Comparison of ENCODE assay signal across 19 cellular contexts in the genomic region with DNA sequence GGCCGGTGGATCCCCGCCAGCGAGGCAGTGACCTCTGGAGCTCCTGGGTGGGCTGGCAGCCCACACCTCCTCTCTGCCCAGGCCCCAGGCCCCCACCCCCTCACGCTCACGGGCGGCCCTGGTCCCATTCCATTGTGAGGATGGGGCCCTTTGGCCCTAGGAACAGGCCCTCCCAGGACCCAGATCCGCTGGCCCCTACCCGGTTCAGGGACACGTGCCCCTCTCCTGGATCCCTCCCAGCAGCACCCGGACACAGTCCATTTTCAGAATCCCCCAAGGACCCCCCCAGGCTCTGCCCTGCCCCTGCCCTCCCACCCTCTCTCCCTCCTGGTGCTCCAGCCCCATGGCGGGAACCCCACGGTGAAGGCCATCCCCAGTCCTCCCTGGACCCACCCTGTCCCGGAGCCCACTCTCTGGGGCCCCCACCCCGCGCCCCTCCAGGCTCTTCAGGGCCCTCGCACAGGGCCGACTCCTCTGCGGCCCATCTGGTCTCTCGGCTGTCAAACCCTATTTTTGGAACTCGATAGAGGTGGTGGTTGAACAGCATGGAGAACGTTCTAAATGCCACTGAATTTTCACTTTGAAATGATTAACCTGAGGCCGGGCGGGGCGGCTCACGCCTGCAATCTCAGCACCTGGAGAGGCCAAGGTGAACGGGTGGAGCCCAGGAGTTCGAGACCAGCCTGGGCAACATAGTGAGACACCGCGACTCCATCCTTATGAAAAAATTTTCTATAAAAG. TPM values are rescaled to one million over a fixed set of nuclear protein-coding genes. Genes with fewer than 3 reads are reported as not detected.
DNase-seq lines count a peak whose midpoint lies in the region; ATAC-seq, FAIRE-seq and TF ChIP-seq lines count a peak whose summit lies in the region.
"Had no signal": no experiment of that assay in that cellular context is flagged by ENCODE, and none has a peak within 500 bp of the region (broad histone marks: within the 10 kb centered on the region; RNA-seq: fewer than 3 reads in every experiment).

No MANE protein-coding gene starts in this region.

- H2BK15ac ChIP-seq in H1 (ENCODE audit: low read length) = no peak overlapping the region

- intact Hi-C loops in heart left ventricle (cut with DNase I) (loop anchor here in 1 of 10 donors (5.0 kb wide), 1 partner anchor 34 kb away; no protein-coding TSS in a partner anchor), cardiac septum (cut with DNase I) (no loop called here)

- H3K27ac ChIP-seq in heart left ventricle (no peak overlapping the region), H1 (ENCODE audit: low read depth, low read length) (no peak overlapping the region; the same call in 1 of the 2 replicates), tibial nerve (peak overlapping the region in 3 of 4 donors; percentile 11 to 82 (median 77))
- H3K27ac ChIP-seq: A549 had no signal

- POLR2A ChIA-PET in H1 (lab: Charles Lee; ENCODE audit: partially characterized antibody) = interaction anchor here (0.7 to 1.2 kb wide), 3 partner anchors 11 to 29 kb away, joined by 3 to 6 read pairs (median 3); a partner anchor contains a TSS

- TF ChIP-seq EP300 in H1 (IDR thresholded peaks at IDR 0.05; ENCODE audit: borderline replicate concordance in 1 of 2, low read depth in 2 of 2, low read length in 2 of 2) (no peak), tibial nerve (IDR thresholded peaks at IDR 0.05) (no peak)

- H3K56ac ChIP-seq in H1 (replicated peaks; ENCODE audit: insufficient read length, low read depth, low read length) = no peak overlapping the region

- H4K5ac ChIP-seq in H1 (ENCODE audit: insufficient read length, low read depth, low read length) = peak overlapping the region; percentile 46

- TF ChIP-seq CTCF in heart left ventricle (IDR thresholded peaks at IDR 0.05) (no peak), H1 (IDR thresholded peaks at IDR 0.05; ENCODE audit: control extremely low read depth in 1 of 3, insufficient read depth in 1 of 3, low read depth in 1 of 3, low read length in 3 of 3) (no peak), tibial nerve (IDR thresholded peaks at IDR 0.05) (no peak)

- peak overlapping the region; percentile 93; the same call in 1 of the 2 replicates for H2BK5ac ChIP-seq in H1 (ENCODE audit: low read depth, low read length)

- peak overlapping the region; percentile 77 for H4K8ac ChIP-seq in H1 (ENCODE audit: extremely low read depth, insufficient read depth, low read length)

- ATAC-seq in heart left ventricle = peak in 1 of 4 donors; percentile 39

- TF ChIP-seq POLR2A in heart left ventricle (IDR thresholded peaks at IDR 0.05) = no peak
- no peak for TF ChIP-seq POLR2A in H1 (IDR thresholded peaks at IDR 0.05; ENCODE audit: control extremely low read depth in 1 of 2, low read depth in 2 of 2, low read length in 2 of 2)
- no peak for TF ChIP-seq POLR2A in tibial nerve (IDR thresholded peaks at IDR 0.05)

- H3K79me2 ChIP-seq in H1 (ENCODE audit: control insufficient read depth in 1 of 2, insufficient read depth in 2 of 2, low read length in 2 of 2) = no peaks in the 10 kb centered on the region

- H4K91ac ChIP-seq in H1 (replicated peaks; ENCODE audit: insufficient read length, low read length) = peak overlapping the region; percentile 100

- H3K36me3 ChIP-seq in heart left ventricle = peaks cover 0 to 4% (median 0%) of the 10 kb centered on the region in 9 donors
- no peaks in the 10 kb centered on the region for H3K36me3 ChIP-seq in H1 (ENCODE audit: control insufficient read depth in 2 of 4, insufficient read depth in 4 of 4, low read length in 3 of 4)
- no peaks in the 10 kb centered on the region for H3K36me3 ChIP-seq in tibial nerve

- DNase-seq in heart left ventricle (peak in 3 of 5 donors; percentile 1 to 53 (median 5)), cardiac septum (ENCODE audit: low spot score) (no peak), H1 (ENCODE audit: low read depth in 1 of 2, low spot score in 2 of 2) (no peak), mucosa of gallbladder (ENCODE audit: low spot score) (peak; percentile 60), tibial nerve (ENCODE audit: low spot score in 2 of 2) (no peak), A172 (ENCODE audit: low spot score) (no peak), DMS153 treated with DMSO at 0.1 percent for 48 hours (lab: John Stamatoyannopoulos, UW; ENCODE audit: unreplicated experiment) (no peak)
- no peak for DNase-seq in NK-92 treated with Interleukin-12 subunit alpha and Interleukin-12 subunit beta, amount 100 ng/mL, for 24 hours (lab: John Stamatoyannopoulos, UW)
- DNase-seq: activated gamma-delta T cell, GDM1, hypothalamus, NCI-H2081 treated with DMSO at 0.1 percent for 48 hours had no signal

- H2BK20ac ChIP-seq in H1 (ENCODE audit: low read length) = no peak overlapping the region; the same call in 1 of the 2 replicates

- no peak overlapping the region for H3K9ac ChIP-seq in H1 (replicated peaks in 1 of 4; ENCODE audit: extremely low read depth in 1 of 4, low read depth in 3 of 4, low read length in 3 of 4)

- H3K4me1 ChIP-seq in heart left ventricle (peaks cover 0 to 10% (median 0%) of the 10 kb centered on the region in 12 donors), H1 (replicated peaks in 1 of 4; ENCODE audit: control insufficient read depth in 3 of 4, insufficient read depth in 4 of 4, low read length in 3 of 4) (peaks cover 0 to 26% (median 18%) of the 10 kb centered on the region in 4 experiments; a peak in 6 of 7 replicates), tibial nerve (peaks cover 0 to 16% (median 0%) of the 10 kb centered on the region in 4 donors)
- H3K4me1 ChIP-seq: A549 had no signal

- H3K18ac ChIP-seq in H1 (ENCODE audit: extremely low read depth, low read length) = peak overlapping the region; percentile 81; the same call in 1 of the 2 replicates

- no peaks in the 10 kb centered on the region for H3K79me1 ChIP-seq in H1 (ENCODE audit: low read depth, low read length)

- no peak overlapping the region for H2AFZ ChIP-seq in H1 (ENCODE audit: low read length)

- no peak overlapping the region for H2BK12ac ChIP-seq in H1 (ENCODE audit: low read depth, low read length)

- no peaks in the 10 kb centered on the region for H3K23me2 ChIP-seq in H1 (ENCODE audit: low read depth, low read length)

- H2AK5ac ChIP-seq in H1 (ENCODE audit: low read depth, low read length) = no peak overlapping the region; the same call in 1 of the 2 replicates

- peak overlapping the region in 1 of 2 experiments; percentile 47; a peak in 1 of 4 replicates for H3K4me2 ChIP-seq in H1 (ENCODE audit: insufficient read depth in 1 of 2, low read depth in 2 of 2, low read length in 2 of 2)
- H3K4me2 ChIP-seq: A549 had no signal

- H3K23ac ChIP-seq in H1 (ENCODE audit: insufficient read length) = no peak overlapping the region

- no peak for TF ChIP-seq RAD21 in H1 (IDR thresholded peaks at IDR 0.05 in 1 of 2, conservative IDR thresholded peaks at IDR 0.05 in 1 of 2; ENCODE audit: low read depth in 2 of 2, low read length in 2 of 2)

- no peaks in the 10 kb centered on the region for H3K9me3 ChIP-seq in heart left ventricle
- H3K9me3 ChIP-seq in H1 (ENCODE audit: insufficient read depth in 2 of 2, low read depth in 1 of 2, low read length in 1 of 2) = no peaks in the 10 kb centered on the region
- H3K9me3 ChIP-seq in tibial nerve = no peaks in the 10 kb centered on the region
- H3K9me3 ChIP-seq: A549 had no signal

- H3K4me3 ChIP-seq in heart left ventricle (no peak overlapping the region), H1 (ENCODE audit: extremely low read depth in 1 of 4, insufficient read depth in 2 of 4, low read depth in 3 of 4, low read length in 4 of 4) (no peak overlapping the region; a peak in 1 of 8 replicates), tibial nerve (no peak overlapping the region)
- H3K4me3 ChIP-seq: A549 had no signal

- CTCF ChIA-PET in H1 (lab: Charles Lee; ENCODE audit: partially characterized antibody) = interaction anchor here (0.6 to 1.6 kb wide), 2 partner anchors 11 to 46 kb away, joined by 3 to 6 read pairs; no protein-coding TSS in a partner anchor

- H2BK120ac ChIP-seq in H1 (replicated peaks; ENCODE audit: low read depth, low read length) = peak overlapping the region; percentile 33

- FAIRE-seq in H1 (lab: Jason Lieb, UNC) = no peak
- FAIRE-seq: A549 had no signal

- no peaks in the 10 kb centered on the region for H4K20me1 ChIP-seq in H1 (replicated peaks in 1 of 2; ENCODE audit: control insufficient read depth in 1 of 2, insufficient read depth in 2 of 2, low read length in 2 of 2)

- 72 to 80% (median 73%) methylated on average over 29 of the region's 29 CpGs for WGBS in heart left ventricle, 4 donors
- 94% methylated on average over 19 of the region's 29 CpGs; no CpG with 5 or more reads in 1 of the 2 experiments for WGBS in H1 (ENCODE audit: extremely low coverage in 1 of 2, insufficient coverage in 1 of 2, insufficient read length in 1 of 2, insufficient replicate concordance in 2 of 2, low coverage in 1 of 2, low lambda C conversion rate in 2 of 2, missing lambda C conversion rate in 1 of 2), 2 experiments
- WGBS in tibial nerve, 2 donors = 69 to 70% methylated on average over 24 to 29 of the region's 29 CpGs

- peak overlapping the region; percentile 96 for H3K4ac ChIP-seq in H1 (replicated peaks; ENCODE audit: insufficient read length, low read depth, low read length)

- H3K27me3 ChIP-seq in heart left ventricle (peaks cover 0 to 6% (median 0%) of the 10 kb centered on the region in 9 donors), H1 (replicated peaks in 1 of 4; ENCODE audit: control insufficient read depth in 3 of 4, extremely low read depth in 1 of 4, insufficient read depth in 3 of 4, low read length in 3 of 4) (peaks cover 0 to 4% (median 0%) of the 10 kb centered on the region in 4 experiments; a peak in 2 of 7 replicates), tibial nerve (no peaks in the 10 kb centered on the region)

- no peak overlapping the region for H3K14ac ChIP-seq in H1 (ENCODE audit: insufficient read length)

RNA-seq across cellular contexts. Expression of a gene that starts 8.1 kb away (rescaled TPM):
- 10 to 100 TPM in 6 of 9 donors, 1 to 10 TPM in 3; 7.0 to 16.5 (median 12.0) TPM for total RNA-seq in heart left ventricle
- polyA plus RNA-seq in heart left ventricle = 10 to 100 TPM in 1 of 2 donors, 1 to 10 TPM in 1; 3.1 to 14.0 TPM
- total RNA-seq in cardiac septum = 12.5 TPM
- total RNA-seq in H1 (2021; fragmentation: NEBNext Ultra II Directional; extraction: Animal tissue kit (Norgen Biotek cat#: 25700)) = 5.4 and 5.8 TPM in 2 replicates
- 6.1 and 8.1 TPM in 2 replicates for polyA plus RNA-seq in H1 (2011; rRNA removed)
- 7.0 TPM for polyA plus RNA-seq in H1 (2011; cell fraction: cytosol; rRNA removed)
- polyA plus RNA-seq in H1 (2011; cell fraction: nucleus; rRNA removed) = 14.6 TPM
- polyA plus RNA-seq in H1 (2012, experiment 1 of 2) = 6.7 to 9.5 TPM (median 9.3 TPM) in 4 replicates
- polyA plus RNA-seq in H1 (2012, experiment 2 of 2) = 10.2 TPM
- polyA plus RNA-seq in H1 (2013, experiment 1 of 2) = 5.6 TPM
- 4.6 TPM for polyA plus RNA-seq in H1 (2013, experiment 2 of 2)
- polyA minus RNA-seq in H1 (2011; rRNA and poly(A)+ RNA removed) = 4.6 and 6.6 TPM in 2 replicates
- 6.6 TPM for polyA minus RNA-seq in H1 (2011; cell fraction: cytosol; rRNA and poly(A)+ RNA removed)
- 6.3 TPM for polyA minus RNA-seq in H1 (2011; cell fraction: nucleus; rRNA and poly(A)+ RNA removed)
- 52.4 TPM for total RNA-seq in mucosa of gallbladder
- total RNA-seq in tibial nerve = 10 to 100 TPM; 29.3 to 53.0 (median 39.6) TPM
- total RNA-seq in A172 (2014; rRNA removed; shearing (Covaris generic)) = 33.3 and 46.8 TPM in 2 replicates

RNA-seq across cellular contexts. Expression of a gene that starts 28.9 kb away (rescaled TPM):
- 1 to 10 TPM; 3.1 to 7.8 (median 6.5) TPM for total RNA-seq in heart left ventricle
- polyA plus RNA-seq in heart left ventricle = 1 to 10 TPM; 5.7 to 6.6 TPM
- 7.3 TPM for total RNA-seq in cardiac septum
- total RNA-seq in H1 (2021; fragmentation: NEBNext Ultra II Directional; extraction: Animal tissue kit (Norgen Biotek cat#: 25700)) = 7.9 and 9.0 TPM in 2 replicates
- 3.9 and 5.8 TPM in 2 replicates for polyA plus RNA-seq in H1 (2011; rRNA removed)
- polyA plus RNA-seq in H1 (2011; cell fraction: cytosol; rRNA removed) = 5.7 TPM
- 8.0 TPM for polyA plus RNA-seq in H1 (2011; cell fraction: nucleus; rRNA removed)
- polyA plus RNA-seq in H1 (2012, experiment 1 of 2) = 5.4 to 7.9 TPM (median 6.1 TPM) in 4 replicates
- polyA plus RNA-seq in H1 (2012, experiment 2 of 2) = 3.6 TPM
- polyA plus RNA-seq in H1 (2013, experiment 1 of 2) = 7.3 TPM
- polyA plus RNA-seq in H1 (2013, experiment 2 of 2) = 7.1 TPM
- 4.2 and 7.6 TPM in 2 replicates for polyA minus RNA-seq in H1 (2011; rRNA and poly(A)+ RNA removed)
- 3.3 TPM for polyA minus RNA-seq in H1 (2011; cell fraction: cytosol; rRNA and poly(A)+ RNA removed)
- 13.6 TPM for polyA minus RNA-seq in H1 (2011; cell fraction: nucleus; rRNA and poly(A)+ RNA removed)
- total RNA-seq in mucosa of gallbladder = 12.1 TPM
- total RNA-seq in tibial nerve = 10 to 100 TPM; 10.8 to 21.3 (median 11.2) TPM
- 5.2 and 8.8 TPM in 2 replicates for total RNA-seq in A172 (2014; rRNA removed; shearing (Covaris generic))

RNA-seq across cellular contexts. Expression of a gene that starts 36.6 kb away (rescaled TPM):
- not detected for total RNA-seq in heart left ventricle
- polyA plus RNA-seq in heart left ventricle = not detected
- not detected for total RNA-seq in cardiac septum
- not detected in 2 replicates for total RNA-seq in H1 (2021; fragmentation: NEBNext Ultra II Directional; extraction: Animal tissue kit (Norgen Biotek cat#: 25700))
- polyA plus RNA-seq in H1 (2011; rRNA removed) = 0.05 TPM in 1 of 2 replicates, not detected in the other
- 0.04 TPM for polyA plus RNA-seq in H1 (2011; cell fraction: cytosol; rRNA removed)
- polyA plus RNA-seq in H1 (2011; cell fraction: nucleus; rRNA removed) = 0.16 TPM
- polyA plus RNA-seq in H1 (2012, experiment 1 of 2) = 0.08 to 0.14 TPM (median 0.13 TPM) in 3 of 4 replicates, not detected in the other
- polyA plus RNA-seq in H1 (2012, experiment 2 of 2) = not detected
- polyA plus RNA-seq in H1 (2013, experiment 1 of 2) = not detected
- 0.04 TPM for polyA plus RNA-seq in H1 (2013, experiment 2 of 2)
- polyA minus RNA-seq in H1 (2011; rRNA and poly(A)+ RNA removed) = not detected in 2 replicates
- not detected for polyA minus RNA-seq in H1 (2011; cell fraction: cytosol; rRNA and poly(A)+ RNA removed)
- not detected for polyA minus RNA-seq in H1 (2011; cell fraction: nucleus; rRNA and poly(A)+ RNA removed)
- 0.46 TPM for total RNA-seq in mucosa of gallbladder
- total RNA-seq in tibial nerve = 10 to 100 TPM in 2 of 4 donors, 1 to 10 TPM in 2; 5.7 to 18.6 (median 12.1) TPM
- total RNA-seq in A172 (2014; rRNA removed; shearing (Covaris generic)) = not detected in 2 replicates
- total RNA-seq: CD8-positive, alpha-beta memory T cell; HT1080; M059J; omental fat pad; RPMI7951; WTC11 had no signal
- polyA plus RNA-seq: A549; CD8-positive, alpha-beta memory T cell had no signal

Comparison
In these comparisons a context has a peak if more than half of its experiments do, and no peak if none do; other contexts are left out.
1. DNase-seq: peak in heart left ventricle (3 of 5) and mucosa of gallbladder (single experiment); none in cardiac septum (single experiment), H1 (0 of 2), tibial nerve (0 of 2), NK-92 treated with Interleukin-12 subunit alpha and Interleukin-12 subunit beta, amount 100 ng/mL, for 24 hours (single experiment), A172 (single experiment) and DMS153 treated with DMSO at 0.1 percent for 48 hours (single experiment).
2. H3K27ac ChIP-seq: peak in tibial nerve (3 of 4); none in heart left ventricle (0 of 12) and H1 (single experiment).